ENCODE assay signal across 8 cellular contexts in genomic region chr15:55402707-55403106, GRCh38. TPM values are rescaled to one million over a fixed set of nuclear protein-coding genes. Genes with fewer than 3 reads are reported as not detected.
DNase-seq lines count a peak whose midpoint lies in the region; ATAC-seq lines count a peak whose summit lies in the region.

No MANE protein-coding gene starts in this region.

- peak; percentile 49 for ATAC-seq in GM18508 (IDR thresholded peaks at IDR 0.05; ENCODE audit: insufficient read depth, unreplicated experiment)
- no peak for ATAC-seq in GM19395 (IDR thresholded peaks at IDR 0.05; ENCODE audit: unreplicated experiment)

- H3F3A ChIP-seq in GM23248 (ENCODE audit: insufficient read depth) = peaks cover 13% of the 10 kb centered on the region; the same call in 1 of the 2 replicates

- POLR2A ChIA-PET in activated CD4-positive, alpha-beta memory T cell treated with anti-CD3 and anti-CD28 coated beads, Interleukin-2, amount 10 ng/mL, durations not matched to agents 7 days and 5 days (lab: Charles Lee) = interaction anchor here (1.5 kb wide), 1 partner anchor 83 kb away, joined by 5 read pairs; the partner anchor contains the start of genes PIGB and PIGBOS1

- H3K9me3 ChIP-seq in GM23248 (ENCODE audit: low read depth) = no peaks in the 10 kb centered on the region
- no peaks in the 10 kb centered on the region for H3K9me3 ChIP-seq in muscle layer of duodenum (ENCODE audit: control insufficient read depth in 1 of 2, low read length in 2 of 2)

- CTCF ChIA-PET in activated CD4-positive, alpha-beta memory T cell treated with anti-CD3 and anti-CD28 coated beads, Interleukin-2, amount 10 ng/mL, durations not matched to agents 7 days and 5 days (lab: Charles Lee) = interaction anchor here (1.9 kb wide), 1 partner anchor 36 kb away, joined by 7 read pairs; no protein-coding TSS in a partner anchor

- H3K27ac Mint-ChIP-seq in activated CD4-positive, alpha-beta memory T cell treated with anti-CD3 and anti-CD28 coated beads, Interleukin-2, amount 10 ng/mL, durations not matched to agents 7 days and 5 days = peak overlapping the region; percentile 43

- peak overlapping the region; percentile 61 for H3K4me2 ChIP-seq in GM23248 (ENCODE audit: unreplicated experiment)

- H4K20me1 ChIP-seq in GM23248 (ENCODE audit: insufficient read depth) = no peaks in the 10 kb centered on the region

- DNase-seq in GM23248 (peak; percentile 45), DMS79 treated with DMSO at 0.1 percent for 48 hours (lab: John Stamatoyannopoulos, UW) (no peak), SIG-M5 (lab: John Stamatoyannopoulos, UW) (no peak)
- DNase-seq in activated CD4-positive, alpha-beta memory T cell treated with anti-CD3 and anti-CD28 coated beads, Interleukin-2, amount 10 ng/mL, durations not matched to agents 7 days and 5 days = no peak
- DNase-seq in stimulated activated CD4-positive, alpha-beta T cell treated with anti-CD3 and anti-CD28 coated beads, Interleukin-4, amount 100 ng/mL, for 4 hours = no peak

- H3K4me1 Mint-ChIP-seq in activated CD4-positive, alpha-beta memory T cell treated with anti-CD3 and anti-CD28 coated beads, Interleukin-2, amount 10 ng/mL, durations not matched to agents 7 days and 5 days = peaks cover 41% of the 10 kb centered on the region

- H3K4me3 Mint-ChIP-seq in activated CD4-positive, alpha-beta memory T cell treated with anti-CD3 and anti-CD28 coated beads, Interleukin-2, amount 10 ng/mL, durations not matched to agents 7 days and 5 days = no peak overlapping the region

- H3K27ac ChIP-seq in GM23248 (peak overlapping the region; percentile 75), muscle layer of duodenum (ENCODE audit: low read length) (peak overlapping the region; percentile 42)

- H3K4me1 ChIP-seq in GM23248 (ENCODE audit: insufficient read depth) = peaks cover 26% of the 10 kb centered on the region
- H3K4me1 ChIP-seq in muscle layer of duodenum (ENCODE audit: control insufficient read depth in 1 of 2, insufficient read depth in 2 of 2, low read length in 2 of 2) = peaks cover 3 to 21% of the 10 kb centered on the region in 2 donors

- H3K36me3 ChIP-seq in GM23248 (ENCODE audit: low read depth) = no peaks in the 10 kb centered on the region
- no peaks in the 10 kb centered on the region for H3K36me3 ChIP-seq in muscle layer of duodenum (ENCODE audit: control insufficient read depth in 1 of 2, insufficient read depth in 2 of 2, low read length in 2 of 2)

- no peaks in the 10 kb centered on the region for H3K27me3 ChIP-seq in GM23248 (replicated peaks; ENCODE audit: insufficient read depth)
- no peaks in the 10 kb centered on the region for H3K27me3 ChIP-seq in muscle layer of duodenum (ENCODE audit: low read depth, low read length)

- H3K4me3 ChIP-seq in GM23248 (peak overlapping the region; percentile 6; the same call in 1 of the 2 replicates), muscle layer of duodenum (ENCODE audit: low read depth in 1 of 2, low read length in 2 of 2) (no peak overlapping the region)

- peak overlapping the region; percentile 68 for H3K9ac ChIP-seq in GM23248

- H3K9me3 Mint-ChIP-seq in activated CD4-positive, alpha-beta memory T cell treated with anti-CD3 and anti-CD28 coated beads, Interleukin-2, amount 10 ng/mL, durations not matched to agents 7 days and 5 days = no peaks in the 10 kb centered on the region

- H3K27me3 Mint-ChIP-seq in activated CD4-positive, alpha-beta memory T cell treated with anti-CD3 and anti-CD28 coated beads, Interleukin-2, amount 10 ng/mL, durations not matched to agents 7 days and 5 days = no peaks in the 10 kb centered on the region

- H2AFZ ChIP-seq in GM23248 = peak overlapping the region; percentile 67

- H3K9me2 ChIP-seq in GM23248 (ENCODE audit: insufficient read depth) = no peaks in the 10 kb centered on the region

- peaks cover 86% of the 10 kb centered on the region for H3K79me2 ChIP-seq in GM23248 (ENCODE audit: insufficient read depth)

- in situ Hi-C loops in GM23248 (cut with MboI) = no loop called here

- H3K36me3 Mint-ChIP-seq in activated CD4-positive, alpha-beta memory T cell treated with anti-CD3 and anti-CD28 coated beads, Interleukin-2, amount 10 ng/mL, durations not matched to agents 7 days and 5 days (ENCODE audit: low read depth) = peaks cover 13% of the 10 kb centered on the region

RNA-seq across cellular contexts. Expression of gene CCPG1, which starts 5.5 kb away (rescaled TPM):
- 147 and 169 TPM in 2 replicates for total RNA-seq in GM23248 (2014; rRNA removed; shearing (Covaris generic))
- 202 and 203 TPM in 2 replicates for polyA plus RNA-seq in GM23248 (2016; fragmentation: Nextera tagmentation; extraction: Ambion mirVana)
- total RNA-seq in activated CD4-positive, alpha-beta memory T cell treated with anti-CD3 and anti-CD28 coated beads, Interleukin-2, amount 10 ng/mL, durations not matched to agents 7 days and 5 days = 10 to 100 TPM; 33.3 to 33.4 TPM

RNA-seq across cellular contexts. Expression of gene PIERCE2, which starts 5.6 kb away (rescaled TPM):
- 0.54 and 1.4 TPM in 2 replicates for total RNA-seq in GM23248 (2014; rRNA removed; shearing (Covaris generic))
- 6.6 and 7.3 TPM in 2 replicates for polyA plus RNA-seq in GM23248 (2016; fragmentation: Nextera tagmentation; extraction: Ambion mirVana)
- total RNA-seq in activated CD4-positive, alpha-beta memory T cell treated with anti-CD3 and anti-CD28 coated beads, Interleukin-2, amount 10 ng/mL, durations not matched to agents 7 days and 5 days = not detected
